Comparison of ENCODE assay signal across 17 cellular contexts in the genomic region with DNA sequence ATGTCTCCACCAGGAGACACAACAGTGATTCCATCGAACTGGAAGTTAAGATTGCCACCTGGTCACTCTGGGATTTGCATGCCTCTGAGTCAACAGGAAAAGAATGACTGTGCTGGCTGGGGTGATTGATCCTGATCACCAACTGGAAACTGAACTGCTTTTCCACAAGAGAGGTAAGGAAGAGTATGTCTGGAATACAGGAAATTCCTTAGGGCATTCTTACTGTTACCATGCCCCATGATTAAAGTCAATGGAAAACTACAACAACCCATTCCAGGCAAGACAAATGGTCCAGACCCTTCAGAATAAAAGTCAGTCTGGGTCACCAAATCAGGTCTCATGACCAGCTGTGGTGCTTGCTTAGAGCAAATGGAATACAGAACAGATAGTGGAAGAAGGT. TPM values are rescaled to one million over a fixed set of nuclear protein-coding genes. Genes with fewer than 3 reads are reported as not detected.
DNase-seq lines count a peak whose midpoint lies in the region; ATAC-seq and TF ChIP-seq lines count a peak whose summit lies in the region.
"Had no signal": no experiment of that assay in that cellular context is flagged by ENCODE, and none has a peak within 500 bp of the region (broad histone marks: within the 10 kb centered on the region; RNA-seq: fewer than 3 reads in every experiment).

No MANE protein-coding gene starts in this region.

- CTCF ChIA-PET in SK-N-SH (lab: Yijun Ruan, JAX): interaction anchor here (0.7 to 5.9 kb wide), 3 partner anchors 33 to 420 kb away, joined by 3 to 29 read pairs (median 3); no protein-coding TSS in a partner anchor
- CTCF ChIA-PET in CD4-positive, alpha-beta memory T cell (lab: Charles Lee; ENCODE audit: partially characterized antibody): interaction anchor here (0.9 kb wide), 2 partner anchors 10 to 34 kb away, joined by 3 to 4 read pairs; no protein-coding TSS in a partner anchor

- no peak for TF ChIP-seq RAD21 in SK-N-SH (IDR thresholded peaks at IDR 0.05; ENCODE audit: low read length)

- no peak overlapping the region for H3K27ac Mint-ChIP-seq in CD4-positive, alpha-beta memory T cell
- H3K27ac Mint-ChIP-seq: activated naive CD8-positive, alpha-beta T cell treated with anti-CD3 and anti-CD28 coated beads, Interleukin-2, amount 50 U/mL, for 24 hours; activated T-helper 2 cell treated with anti-CD3 and anti-CD28 coated beads, Interferon-gamma antibody, Interleukin-2, Interleukin-4, amounts not matched to agents 10 μg/mL and 5 μg/mL and 100 μg/mL, durations not matched to agents 14 hours and 24 hours and 36 hours had no signal

- H3K79me2 ChIP-seq in SK-N-SH (ENCODE audit: insufficient read depth): no peaks in the 10 kb centered on the region

- TF ChIP-seq CTCF in SK-N-SH (IDR thresholded peaks at IDR 0.05): no peak

- H2AFZ ChIP-seq in SK-N-SH (ENCODE audit: low read depth): 0 out of 2 replicates have a peak overlapping the region, but pooled peaks have one; percentile 19

- intact Hi-C loops in CD4-positive, alpha-beta memory T cell (cut with micrococcal nuclease): no loop called here

- POLR2A ChIA-PET in SK-N-SH (lab: Yijun Ruan, JAX): no interaction called here
- POLR2A ChIA-PET in CD4-positive, alpha-beta memory T cell (lab: Charles Lee; ENCODE audit: partially characterized antibody): no interaction called here

- no peaks in the 10 kb centered on the region for H4K20me1 ChIP-seq in SK-N-SH (ENCODE audit: insufficient read depth)
- H4K20me1 ChIP-seq: BLaER1 treated with 17β-estradiol and CSF1 and Interleukin-3, amounts not matched to agents 10 nM and 100 nM had no signal

- TF ChIP-seq EP300 in SK-N-SH (IDR thresholded peaks at IDR 0.05; ENCODE audit: borderline replicate concordance in 1 of 2, low read depth in 1 of 2, low read length in 1 of 2): no peak

- H3K9me3 ChIP-seq in SK-N-SH (no peaks in the 10 kb centered on the region), MG63 (no peaks in the 10 kb centered on the region)
- H3K9me3 ChIP-seq in CD4-positive, alpha-beta memory T cell (ENCODE audit: control insufficient read depth in 1 of 2, low read length in 2 of 2): no peaks in the 10 kb centered on the region
- H3K9me3 ChIP-seq: BLaER1 treated with 17β-estradiol and CSF1 and Interleukin-3, amounts not matched to agents 10 nM and 100 nM had no signal

- H3K4me3 Mint-ChIP-seq in CD4-positive, alpha-beta memory T cell: no peak overlapping the region
- H3K4me3 Mint-ChIP-seq: activated naive CD8-positive, alpha-beta T cell treated with anti-CD3 and anti-CD28 coated beads, Interleukin-2, amount 50 U/mL, for 24 hours; neural crest cell had no signal

- H3K4me1 ChIP-seq in SK-N-SH (ENCODE audit: control insufficient read depth in 1 of 2, insufficient read depth in 2 of 2, low read depth in 1 of 2, low read length in 1 of 2): no peaks in the 10 kb centered on the region
- H3K4me1 ChIP-seq in CD4-positive, alpha-beta memory T cell (ENCODE audit: insufficient read depth, low read length): no peaks in the 10 kb centered on the region

- H3K9me3 Mint-ChIP-seq in CD4-positive, alpha-beta memory T cell: no peaks in the 10 kb centered on the region
- H3K9me3 Mint-ChIP-seq: activated naive CD8-positive, alpha-beta T cell treated with anti-CD3 and anti-CD28 coated beads, Interleukin-2, amount 50 U/mL, for 24 hours; activated T-helper 2 cell treated with anti-CD3 and anti-CD28 coated beads, Interferon-gamma antibody, Interleukin-2, Interleukin-4, amounts not matched to agents 10 μg/mL and 5 μg/mL and 100 μg/mL, durations not matched to agents 14 hours and 24 hours and 36 hours; neural crest cell had no signal

- peaks cover 0 to 1% of the 10 kb centered on the region in 2 donors for H3K27me3 Mint-ChIP-seq in CD4-positive, alpha-beta memory T cell

- H3K36me3 Mint-ChIP-seq in CD4-positive, alpha-beta memory T cell: no peaks in the 10 kb centered on the region

- H3F3A ChIP-seq in SK-N-SH (replicated peaks; ENCODE audit: insufficient read depth): no peaks in the 10 kb centered on the region

- H3K4me3 ChIP-seq in SK-N-SH (ENCODE audit: low read depth in 2 of 2, low read length in 1 of 2): no peak overlapping the region
- H3K4me3 ChIP-seq in MG63: no peak overlapping the region
- H3K4me3 ChIP-seq in CD4-positive, alpha-beta memory T cell (ENCODE audit: low read length in 2 of 2): no peak overlapping the region
- H3K4me3 ChIP-seq: BLaER1 treated with 17β-estradiol and CSF1 and Interleukin-3, amounts not matched to agents 10 nM and 100 nM had no signal

- no peak for ATAC-seq in SK-N-SH treated with all-trans-retinoic acid at 6 μM for 48 hours
- ATAC-seq: activated naive CD8-positive, alpha-beta T cell treated with anti-CD3 and anti-CD28 coated beads, Interleukin-2, amount 50 U/mL, for 24 hours; esophagus mucosa had no signal

- WGBS in SK-N-SH (ENCODE audit: low lambda C conversion rate): 36% methylated on average over 1 of the region's 1 CpG

- H3K9me2 ChIP-seq in SK-N-SH: no peaks in the 10 kb centered on the region

- no peaks in the 10 kb centered on the region for H3K27me3 ChIP-seq in SK-N-SH (ENCODE audit: insufficient read depth)
- no peaks in the 10 kb centered on the region for H3K27me3 ChIP-seq in MG63
- H3K27me3 ChIP-seq in CD4-positive, alpha-beta memory T cell (ENCODE audit: insufficient read depth, low read length): no peaks in the 10 kb centered on the region
- H3K27me3 ChIP-seq: BLaER1 treated with 17β-estradiol and CSF1 and Interleukin-3, amounts not matched to agents 10 nM and 100 nM had no signal

- no peak overlapping the region for H3K27ac ChIP-seq in SK-N-SH (ENCODE audit: low read depth in 2 of 2, low read length in 1 of 2)
- H3K27ac ChIP-seq in CD4-positive, alpha-beta memory T cell (ENCODE audit: low read depth, low read length): no peak overlapping the region
- H3K27ac ChIP-seq: BLaER1 treated with 17β-estradiol and CSF1 and Interleukin-3, amounts not matched to agents 10 nM and 100 nM had no signal

- no peak overlapping the region for H3K4me2 ChIP-seq in SK-N-SH
- H3K4me2 ChIP-seq: BLaER1 treated with 17β-estradiol and CSF1 and Interleukin-3, amounts not matched to agents 10 nM and 100 nM had no signal

- H3K9ac ChIP-seq in SK-N-SH: no peak overlapping the region
- H3K9ac ChIP-seq: BLaER1 treated with 17β-estradiol and CSF1 and Interleukin-3, amounts not matched to agents 10 nM and 100 nM had no signal

- H3K36me3 ChIP-seq in SK-N-SH (replicated peaks in 1 of 2; ENCODE audit: control insufficient read depth in 1 of 2, insufficient read depth in 2 of 2, low read length in 1 of 2): no peaks in the 10 kb centered on the region
- no peaks in the 10 kb centered on the region for H3K36me3 ChIP-seq in MG63
- no peaks in the 10 kb centered on the region for H3K36me3 ChIP-seq in CD4-positive, alpha-beta memory T cell (ENCODE audit: insufficient read depth, low read length)
- H3K36me3 ChIP-seq: BLaER1 treated with 17β-estradiol and CSF1 and Interleukin-3, amounts not matched to agents 10 nM and 100 nM had no signal

- H3K4me1 Mint-ChIP-seq in CD4-positive, alpha-beta memory T cell: no peaks in the 10 kb centered on the region
- H3K4me1 Mint-ChIP-seq: activated naive CD8-positive, alpha-beta T cell treated with anti-CD3 and anti-CD28 coated beads, Interleukin-2, amount 50 U/mL, for 24 hours; neural crest cell had no signal

- no peak for DNase-seq in SK-N-SH
- peak; percentile 10 for DNase-seq in SW480 (ENCODE audit: low spot score)
- peak; percentile 66 for DNase-seq in glomerular endothelial cell (ENCODE audit: extremely low read depth, low read depth, low spot score)
- DNase-seq in MG63: no peak
- DNase-seq in NCI-H1105 (lab: John Stamatoyannopoulos, UW): no peak
- DNase-seq in CD4-positive, alpha-beta memory T cell: no peak
- no peak for DNase-seq in DMS153 treated with DMSO at 0.1 percent for 48 hours (lab: John Stamatoyannopoulos, UW; ENCODE audit: unreplicated experiment)
- DNase-seq: 8988T; activated CD4-positive, alpha-beta T cell treated with anti-CD3 and anti-CD28 coated beads for 1 hour; activated naive CD8-positive, alpha-beta T cell treated with anti-CD3 and anti-CD28 coated beads, Interleukin-2, amount 50 U/mL, for 24 hours; MV-4-11; stimulated activated CD4-positive, alpha-beta T cell treated with anti-CD3 and anti-CD28 coated beads, Interleukin-12 subunit alpha, Interleukin-12 subunit beta, amount 100 ng/mL, for 4 hours had no signal

TF ChIP-seq in SK-N-SH, 30 proteins besides CTCF, POLR2A, EP300 and RAD21:
- TF ChIP-seq FOXM1 (IDR thresholded peaks at IDR 0.05; ENCODE audit: low read depth): no peak
- TF ChIP-seq MEF2A (IDR thresholded peaks at IDR 0.05; ENCODE audit: borderline replicate concordance, low read depth): no peak
- TF ChIP-seq GABPA (IDR thresholded peaks at IDR 0.05; ENCODE audit: low read depth): no peak
- no peak for TF ChIP-seq RFX5 (IDR thresholded peaks at IDR 0.05; ENCODE audit: low read length)
- TF ChIP-seq RXRA (IDR thresholded peaks at IDR 0.05; ENCODE audit: borderline replicate concordance, low read depth): no peak
- no peak for TF ChIP-seq FOXJ3 (CRISPR knock-in tag; IDR thresholded peaks at IDR 0.05)
TF ChIP-seq in SK-N-SH: peak in this region for 0.

RNA-seq across cellular contexts. Expression of a gene that starts 12.0 kb away (rescaled TPM):
- polyA plus RNA-seq in SK-N-SH (2012; rRNA removed): 54.5 and 64.2 TPM in 2 replicates
- polyA plus RNA-seq in SK-N-SH (2012; cell fraction: cytosol; rRNA removed): 78.8 and 102 TPM in 2 replicates
- polyA plus RNA-seq in SK-N-SH (2012; cell fraction: nucleus; rRNA removed): 24.5 and 47.8 TPM in 2 replicates
- 65.9 and 74.2 TPM in 2 replicates for total RNA-seq in glomerular endothelial cell
- total RNA-seq in MG63 (2014; rRNA removed; shearing (Covaris generic); ENCODE audit: low replicate concordance): 108 and 126 TPM in 2 replicates
- 10 to 100 TPM; 58.3 to 61.7 TPM for total RNA-seq in CD4-positive, alpha-beta memory T cell
- polyA plus RNA-seq in CD4-positive, alpha-beta memory T cell: 10 to 100 TPM; 53.3 to 55.9 TPM

RNA-seq across cellular contexts. Expression of a gene that starts 18.5 kb away (rescaled TPM):
- 11.9 and 12.0 TPM in 2 replicates for polyA plus RNA-seq in SK-N-SH (2012; rRNA removed)
- 9.5 and 11.4 TPM in 2 replicates for polyA plus RNA-seq in SK-N-SH (2012; cell fraction: cytosol; rRNA removed)
- 23.4 and 24.0 TPM in 2 replicates for polyA plus RNA-seq in SK-N-SH (2012; cell fraction: nucleus; rRNA removed)
- 56.7 and 57.7 TPM in 2 replicates for total RNA-seq in glomerular endothelial cell
- 27.9 and 78.9 TPM in 2 replicates for total RNA-seq in MG63 (2014; rRNA removed; shearing (Covaris generic); ENCODE audit: low replicate concordance)
- total RNA-seq in CD4-positive, alpha-beta memory T cell: 10 to 100 TPM; 34.9 to 37.0 TPM
- 10 to 100 TPM; 16.1 to 19.3 TPM for polyA plus RNA-seq in CD4-positive, alpha-beta memory T cell

Comparison
In these comparisons a context has a peak if more than half of its experiments do, and no peak if none do; other contexts are left out.
1. DNase-seq: peak in SW480 (single experiment) and glomerular endothelial cell (single experiment); none in SK-N-SH (single experiment), MG63 (single experiment), NCI-H1105 (single experiment), CD4-positive, alpha-beta memory T cell (0 of 5) and DMS153 treated with DMSO at 0.1 percent for 48 hours (single experiment).